1 cellular context compared by ENCODE assay signal in the genomic region with DNA sequence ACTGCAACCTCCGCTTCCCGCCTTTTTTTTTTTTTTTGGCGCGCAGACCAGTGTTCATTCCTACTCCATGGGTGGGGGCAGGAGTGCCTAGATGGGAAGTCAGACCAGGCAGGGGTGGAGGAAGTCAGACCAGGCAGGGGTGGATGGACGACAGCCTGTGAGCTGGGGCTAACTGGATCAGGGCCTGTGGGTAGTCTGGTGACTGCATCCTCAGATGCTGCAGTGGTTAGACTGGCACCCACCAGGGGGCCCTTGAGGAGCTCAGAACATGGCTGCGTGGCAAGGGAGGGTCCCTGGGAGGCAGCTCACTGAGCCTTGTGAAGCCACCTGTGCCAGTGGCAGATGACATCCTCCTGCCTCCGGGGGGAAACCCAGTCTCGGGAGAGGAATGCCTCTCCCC.
TF ChIP-seq lines count a peak whose summit lies in the region.

No MANE protein-coding gene starts in this region.

TF ChIP-seq in H1, 55 proteins besides CTCF, POLR2A, EP300 and RAD21:
- TF ChIP-seq BRCA1 (IDR thresholded peaks at IDR 0.05; ENCODE audit: low read depth, low read length) (no peak), SP4 (IDR thresholded peaks at IDR 0.05; ENCODE audit: low read length) (no peak), FOSL1 (IDR thresholded peaks at IDR 0.05; ENCODE audit: insufficient read depth, low read depth, low read length) (no peak), NANOG (IDR thresholded peaks at IDR 0.05; ENCODE audit: insufficient read depth, low read depth, low read length, poor library complexity, severe bottlenecking) (no peak), JUN (IDR thresholded peaks at IDR 0.05; ENCODE audit: low read depth, low read length) (no peak)
- TF ChIP-seq, protein P1, sequence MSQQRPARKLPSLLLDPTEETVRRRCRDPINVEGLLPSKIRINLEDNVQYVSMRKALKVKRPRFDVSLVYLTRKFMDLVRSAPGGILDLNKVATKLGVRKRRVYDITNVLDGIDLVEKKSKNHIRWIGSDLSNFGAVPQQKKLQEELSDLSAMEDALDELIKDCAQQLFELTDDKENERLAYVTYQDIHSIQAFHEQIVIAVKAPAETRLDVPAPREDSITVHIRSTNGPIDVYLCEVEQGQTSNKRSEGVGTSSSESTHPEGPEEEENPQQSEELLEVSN (IDR thresholded peaks at IDR 0.05): 0 out of 2 replicates have a peak, but pooled peaks have one; percentile 33
- TF ChIP-seq, protein P2, sequence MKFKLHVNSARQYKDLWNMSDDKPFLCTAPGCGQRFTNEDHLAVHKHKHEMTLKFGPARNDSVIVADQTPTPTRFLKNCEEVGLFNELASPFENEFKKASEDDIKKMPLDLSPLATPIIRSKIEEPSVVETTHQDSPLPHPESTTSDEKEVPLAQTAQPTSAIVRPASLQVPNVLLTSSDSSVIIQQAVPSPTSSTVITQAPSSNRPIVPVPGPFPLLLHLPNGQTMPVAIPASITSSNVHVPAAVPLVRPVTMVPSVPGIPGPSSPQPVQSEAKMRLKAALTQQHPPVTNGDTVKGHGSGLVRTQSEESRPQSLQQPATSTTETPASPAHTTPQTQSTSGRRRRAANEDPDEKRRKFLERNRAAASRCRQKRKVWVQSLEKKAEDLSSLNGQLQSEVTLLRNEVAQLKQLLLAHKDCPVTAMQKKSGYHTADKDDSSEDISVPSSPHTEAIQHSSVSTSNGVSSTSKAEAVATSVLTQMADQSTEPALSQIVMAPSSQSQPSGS (IDR thresholded peaks at IDR 0.05; ENCODE audit: low read length): no peak
TF ChIP-seq in H1: peak in this region for 1.
